Comparison of ENCODE assay signal across 25 cellular contexts in genomic region chr15:80095511-80095910, GRCh38.
"Had no signal": no experiment of that assay in that cellular context is flagged by ENCODE, and none has a peak within 500 bp of the region (broad histone marks: within the 10 kb centered on the region; RNA-seq: fewer than 3 reads in every experiment).

No MANE protein-coding gene starts in this region.

- H3K4me1 ChIP-seq: neural progenitor cell, parathyroid adenoma had no signal

- H3K27me3 ChIP-seq: esophagus muscularis mucosa, foreskin keratinocyte, gastroesophageal sphincter, heart left ventricle, hepatocyte, left lung, neural progenitor cell, right atrium auricular region, transverse colon, upper lobe of right lung, uterus had no signal

- H3K27ac ChIP-seq: coronary artery, esophagus muscularis mucosa, foreskin keratinocyte, gastroesophageal sphincter, heart left ventricle, left lung, neural progenitor cell, parathyroid adenoma, right atrium auricular region, thoracic aorta, transverse colon, upper lobe of right lung had no signal

- H3K9me3 ChIP-seq: esophagus muscularis mucosa, gastroesophageal sphincter, heart left ventricle, left lung, right atrium auricular region, thoracic aorta, transverse colon, upper lobe of right lung, uterus had no signal

- ATAC-seq: foreskin keratinocyte; gastroesophageal sphincter; left cardiac atrium; naive thymus-derived CD4-positive, alpha-beta T cell; sciatic nerve; stimulated activated memory B cell treated with anti-CD40 and anti-IgM and Interleukin-4, amounts not matched to agents 10 μg/mL and 1 μg/mL and 100 μg/mL, for 72 hours; stimulated activated naive CD8-positive, alpha-beta T cell treated with anti-CD3 and anti-CD28 coated beads, Interleukin-15, Interleukin-2, amounts not matched to agents 100 U/mL and 50 U/mL, for 24 hours; upper lobe of right lung had no signal

- H3K36me3 ChIP-seq: esophagus muscularis mucosa, gastroesophageal sphincter, heart left ventricle, left lung, neural progenitor cell, right atrium auricular region, thoracic aorta, transverse colon, upper lobe of right lung, uterus had no signal

- H3K4me3 ChIP-seq: coronary artery, esophagus muscularis mucosa, gastroesophageal sphincter, heart left ventricle, hepatocyte, left lung, neural progenitor cell, right atrium auricular region, thoracic aorta, transverse colon, upper lobe of right lung, uterus had no signal

- DNase-seq: dermis blood vessel endothelial cell; effector memory CD4-positive, alpha-beta T cell; foreskin keratinocyte; heart left ventricle; left cardiac atrium; left lung; mesenchymal stem cell; midbrain; naive thymus-derived CD4-positive, alpha-beta T cell; stimulated activated CD4-positive, alpha-beta T cell treated with anti-CD3 and anti-CD28 coated beads, Interleukin-4, amount 100 ng/mL, for 4 hours; stimulated activated naive CD8-positive, alpha-beta T cell treated with anti-CD3 and anti-CD28 coated beads, Interleukin-15, Interleukin-2, amounts not matched to agents 100 U/mL and 50 U/mL, for 24 hours; substantia nigra; transverse colon; upper lobe of right lung; uterus had no signal

- H3K4me2 ChIP-seq: hepatocyte, neural progenitor cell had no signal

- H3K9ac ChIP-seq: neural progenitor cell, parathyroid adenoma had no signal
